Comparison of ENCODE assay signal across 1 cellular context in the genomic region with DNA sequence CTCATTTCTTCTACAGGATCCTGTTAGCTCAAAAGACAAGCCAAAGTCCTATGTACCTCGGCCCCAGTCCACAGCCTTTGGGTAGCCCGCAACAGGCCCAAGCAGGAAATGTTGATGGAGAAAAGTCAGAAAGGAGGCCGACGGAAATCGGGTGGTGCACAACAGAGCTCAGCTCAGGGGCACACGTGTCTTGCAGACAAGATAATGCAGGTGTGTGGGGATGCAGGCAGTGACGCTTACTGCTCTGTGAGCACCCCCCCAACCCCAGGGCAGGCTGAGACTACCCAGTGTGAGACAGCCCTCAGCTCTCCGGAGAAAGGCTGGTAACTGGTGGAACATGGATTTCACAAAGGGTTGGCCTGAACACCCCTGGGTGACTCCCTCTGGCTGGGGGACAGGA.
TF ChIP-seq lines count a peak whose summit lies in the region.

No MANE protein-coding gene starts in this region.

TF ChIP-seq in HepG2, 621 proteins besides CTCF, POLR2A, EP300 and RAD21:
- TF ChIP-seq NKX3-1 (CRISPR knock-in tag; IDR thresholded peaks at IDR 0.05) (no peak), ZNF761 (CRISPR knock-in tag; conservative IDR thresholded peaks at IDR 0.05) (no peak), POLR2AphosphoS2 (IDR thresholded peaks at IDR 0.05; ENCODE audit: low read depth, low read length) (no peak), AKAP8 (CRISPR knock-in tag; IDR thresholded peaks at IDR 0.05) (0 out of 2 replicates have a peak, but pooled peaks have one; percentile 29), FOXM1 (CRISPR knock-in tag; IDR thresholded peaks at IDR 0.05) (no peak), AGO2 (optimal IDR thresholded peaks at IDR 0.05; ENCODE audit: low read depth, low read length) (peak; percentile 43), SRSF1 (optimal IDR thresholded peaks at IDR 0.05; ENCODE audit: low read depth, low read length) (no peak), ZNF782 (CRISPR knock-in tag; IDR thresholded peaks at IDR 0.05; ENCODE audit: borderline replicate concordance) (no peak), ZNF75D (CRISPR knock-in tag; IDR thresholded peaks at IDR 0.05; ENCODE audit: borderline replicate concordance) (no peak), KDM2A (CRISPR knock-in tag; IDR thresholded peaks at IDR 0.05; ENCODE audit: borderline replicate concordance, low read depth) (0 out of 2 replicates have a peak, but pooled peaks have one; percentile 29), MIXL1 (CRISPR knock-in tag; IDR thresholded peaks at IDR 0.05) (no peak), RBM22 (optimal IDR thresholded peaks at IDR 0.05; ENCODE audit: low read length) (peak; percentile 51), ZSCAN25 (CRISPR knock-in tag; IDR thresholded peaks at IDR 0.05) (no peak), POLR2G (IDR thresholded peaks at IDR 0.05; ENCODE audit: low read depth, low read length) (peak; percentile 19; the same call in 1 of the 2 replicates), CAMTA2 (CRISPR knock-in tag; IDR thresholded peaks at IDR 0.05; ENCODE audit: borderline replicate concordance) (no peak), FOSL1 (CRISPR knock-in tag; IDR thresholded peaks at IDR 0.05; ENCODE audit: borderline replicate concordance) (no peak), ZNF382 (CRISPR knock-in tag; IDR thresholded peaks at IDR 0.05; ENCODE audit: borderline replicate concordance) (no peak)
- TF ChIP-seq, protein P1, sequence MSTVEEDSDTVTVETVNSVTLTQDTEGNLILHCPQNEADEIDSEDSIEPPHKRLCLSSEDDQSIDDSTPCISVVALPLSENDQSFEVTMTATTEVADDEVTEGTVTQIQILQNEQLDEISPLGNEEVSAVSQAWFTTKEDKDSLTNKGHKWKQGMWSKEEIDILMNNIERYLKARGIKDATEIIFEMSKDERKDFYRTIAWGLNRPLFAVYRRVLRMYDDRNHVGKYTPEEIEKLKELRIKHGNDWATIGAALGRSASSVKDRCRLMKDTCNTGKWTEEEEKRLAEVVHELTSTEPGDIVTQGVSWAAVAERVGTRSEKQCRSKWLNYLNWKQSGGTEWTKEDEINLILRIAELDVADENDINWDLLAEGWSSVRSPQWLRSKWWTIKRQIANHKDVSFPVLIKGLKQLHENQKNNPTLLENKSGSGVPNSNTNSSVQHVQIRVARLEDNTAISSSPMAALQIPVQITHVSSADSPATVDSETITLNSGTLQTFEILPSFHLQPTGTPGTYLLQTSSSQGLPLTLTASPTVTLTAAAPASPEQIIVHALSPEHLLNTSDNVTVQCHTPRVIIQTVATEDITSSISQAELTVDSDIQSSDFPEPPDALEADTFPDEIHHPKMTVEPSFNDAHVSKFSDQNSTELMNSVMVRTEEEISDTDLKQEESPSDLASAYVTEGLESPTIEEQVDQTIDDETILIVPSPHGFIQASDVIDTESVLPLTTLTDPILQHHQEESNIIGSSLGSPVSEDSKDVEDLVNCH (CRISPR knock-in tag; IDR thresholded peaks at IDR 0.05): no peak
- TF ChIP-seq, protein P2, sequence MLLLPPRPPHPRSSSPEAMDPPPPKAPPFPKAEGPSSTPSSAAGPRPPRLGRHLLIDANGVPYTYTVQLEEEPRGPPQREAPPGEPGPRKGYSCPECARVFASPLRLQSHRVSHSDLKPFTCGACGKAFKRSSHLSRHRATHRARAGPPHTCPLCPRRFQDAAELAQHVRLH (CRISPR knock-in tag; IDR thresholded peaks at IDR 0.05; ENCODE audit: borderline replicate concordance, low read depth): no peak
- TF ChIP-seq, protein P3, sequence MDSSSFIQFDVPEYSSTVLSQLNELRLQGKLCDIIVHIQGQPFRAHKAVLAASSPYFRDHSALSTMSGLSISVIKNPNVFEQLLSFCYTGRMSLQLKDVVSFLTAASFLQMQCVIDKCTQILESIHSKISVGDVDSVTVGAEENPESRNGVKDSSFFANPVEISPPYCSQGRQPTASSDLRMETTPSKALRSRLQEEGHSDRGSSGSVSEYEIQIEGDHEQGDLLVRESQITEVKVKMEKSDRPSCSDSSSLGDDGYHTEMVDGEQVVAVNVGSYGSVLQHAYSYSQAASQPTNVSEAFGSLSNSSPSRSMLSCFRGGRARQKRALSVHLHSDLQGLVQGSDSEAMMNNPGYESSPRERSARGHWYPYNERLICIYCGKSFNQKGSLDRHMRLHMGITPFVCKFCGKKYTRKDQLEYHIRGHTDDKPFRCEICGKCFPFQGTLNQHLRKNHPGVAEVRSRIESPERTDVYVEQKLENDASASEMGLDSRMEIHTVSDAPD (CRISPR knock-in tag; IDR thresholded peaks at IDR 0.05): no peak
- TF ChIP-seq, protein P4, sequence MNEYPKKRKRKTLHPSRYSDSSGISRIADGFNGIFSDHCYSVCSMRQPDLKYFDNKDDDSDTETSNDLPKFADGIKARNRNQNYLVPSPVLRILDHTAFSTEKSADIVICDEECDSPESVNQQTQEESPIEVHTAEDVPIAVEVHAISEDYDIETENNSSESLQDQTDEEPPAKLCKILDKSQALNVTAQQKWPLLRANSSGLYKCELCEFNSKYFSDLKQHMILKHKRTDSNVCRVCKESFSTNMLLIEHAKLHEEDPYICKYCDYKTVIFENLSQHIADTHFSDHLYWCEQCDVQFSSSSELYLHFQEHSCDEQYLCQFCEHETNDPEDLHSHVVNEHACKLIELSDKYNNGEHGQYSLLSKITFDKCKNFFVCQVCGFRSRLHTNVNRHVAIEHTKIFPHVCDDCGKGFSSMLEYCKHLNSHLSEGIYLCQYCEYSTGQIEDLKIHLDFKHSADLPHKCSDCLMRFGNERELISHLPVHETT (CRISPR knock-in tag; conservative IDR thresholded peaks at IDR 0.05): no peak
